ENCODE assay signal across 1 cellular context in the genomic region with DNA sequence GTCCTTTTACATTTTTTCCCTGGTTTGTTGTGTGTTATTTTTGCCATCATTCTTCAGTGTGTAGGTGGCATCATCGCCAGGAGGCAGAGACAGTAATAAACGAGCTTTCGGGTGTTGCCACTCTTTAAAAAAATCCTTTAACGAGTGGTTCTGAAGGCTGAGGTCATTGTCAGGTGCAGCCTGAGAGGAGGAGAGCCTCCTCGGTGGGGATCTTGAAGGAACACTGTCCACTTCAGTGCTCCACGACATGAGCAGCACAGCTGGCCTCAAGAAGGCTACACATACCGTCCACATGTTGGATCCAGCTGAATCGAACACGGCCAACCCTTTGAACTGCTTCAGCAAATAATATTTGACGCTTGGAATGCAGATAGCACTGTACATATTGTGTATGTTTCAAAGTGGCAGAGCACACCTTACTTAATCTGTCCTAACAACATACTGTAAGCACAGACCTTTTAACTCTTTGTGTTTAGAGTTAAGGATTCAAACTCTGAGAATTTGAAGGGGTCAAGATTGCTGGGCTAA.
A peak's percentile ranks its signal among the peaks of the same experiment; 100 is the strongest.
TF ChIP-seq lines count a peak whose summit lies in the region.

No MANE protein-coding gene starts in this region.

TF ChIP-seq in HepG2, 621 proteins besides CTCF, POLR2A, EP300 and RAD21 (continued from another document and continues in another):
- TF ChIP-seq ASH2L (IDR thresholded peaks at IDR 0.05; ENCODE audit: insufficient read length, low read depth, low read length) (peak; percentile 94), ZKSCAN5 (CRISPR knock-in tag; IDR thresholded peaks at IDR 0.05) (no peak), CEBPG (CRISPR knock-in tag; IDR thresholded peaks at IDR 0.05) (peak; percentile 89), SRSF9 (IDR thresholded peaks at IDR 0.05; ENCODE audit: borderline replicate concordance, insufficient read depth, low read depth, low read length, poor library complexity, severe bottlenecking) (no peak), PHF21A (CRISPR knock-in tag; IDR thresholded peaks at IDR 0.05) (peak; percentile 92), HNF4A (CRISPR knock-in tag; IDR thresholded peaks at IDR 0.05) (peak; percentile 93), CEBPB (IDR thresholded peaks at IDR 0.05; ENCODE audit: borderline replicate concordance, low read depth, low read length) (peak; percentile 52; the same call in 1 of the 2 replicates), TP53 (CRISPR knock-in tag; conservative IDR thresholded peaks at IDR 0.05) (0 out of 2 replicates have a peak, but pooled peaks have one; percentile 0), KDM5B (CRISPR knock-in tag; IDR thresholded peaks at IDR 0.05; ENCODE audit: borderline replicate concordance) (no peak), SP1 (IDR thresholded peaks at IDR 0.05) (no peak), SP1 (CRISPR knock-in tag; IDR thresholded peaks at IDR 0.05) (peak; percentile 67), ZNF816 (CRISPR knock-in tag; IDR thresholded peaks at IDR 0.05; ENCODE audit: borderline replicate concordance) (no peak; the same call in 1 of the 2 replicates), ZNF605 (CRISPR knock-in tag; IDR thresholded peaks at IDR 0.05) (no peak), MEIS1 (CRISPR knock-in tag; IDR thresholded peaks at IDR 0.05; ENCODE audit: borderline replicate concordance) (no peak; the same call in 1 of the 2 replicates), RBM39 (IDR thresholded peaks at IDR 0.05; ENCODE audit: low read depth, low read length, poor library complexity, severe bottlenecking) (no peak), SMAD1 (CRISPR knock-in tag; IDR thresholded peaks at IDR 0.05; ENCODE audit: borderline replicate concordance, low read depth) (no peak), KLF6 (CRISPR knock-in tag; IDR thresholded peaks at IDR 0.05) (peak; percentile 93), ZNF598 (CRISPR knock-in tag; IDR thresholded peaks at IDR 0.05; ENCODE audit: borderline replicate concordance) (no peak), ZNF570 (CRISPR knock-in tag; IDR thresholded peaks at IDR 0.05; ENCODE audit: borderline replicate concordance) (no peak), GZF1 (CRISPR knock-in tag; IDR thresholded peaks at IDR 0.05) (no peak; the same call in 1 of the 2 replicates), ZNF121 (CRISPR knock-in tag; IDR thresholded peaks at IDR 0.05) (no peak; the same call in 1 of the 2 replicates), ZNF615 (CRISPR knock-in tag; IDR thresholded peaks at IDR 0.05; ENCODE audit: borderline replicate concordance) (no peak), ZNF563 (CRISPR knock-in tag; IDR thresholded peaks at IDR 0.05) (no peak), TARDBP (CRISPR knock-in tag; IDR thresholded peaks at IDR 0.05) (peak; percentile 97), TBP (CRISPR knock-in tag; IDR thresholded peaks at IDR 0.05) (no peak), ZNF724P (CRISPR knock-in tag; IDR thresholded peaks at IDR 0.05; ENCODE audit: borderline replicate concordance) (no peak), ZNF569 (CRISPR knock-in tag; IDR thresholded peaks at IDR 0.05; ENCODE audit: borderline replicate concordance) (no peak), SCMH1 (CRISPR knock-in tag; IDR thresholded peaks at IDR 0.05; ENCODE audit: borderline replicate concordance) (no peak), SRSF4 (IDR thresholded peaks at IDR 0.05; ENCODE audit: low read depth, low read length, poor library complexity, severe bottlenecking) (no peak)
- TF ChIP-seq, protein P1, sequence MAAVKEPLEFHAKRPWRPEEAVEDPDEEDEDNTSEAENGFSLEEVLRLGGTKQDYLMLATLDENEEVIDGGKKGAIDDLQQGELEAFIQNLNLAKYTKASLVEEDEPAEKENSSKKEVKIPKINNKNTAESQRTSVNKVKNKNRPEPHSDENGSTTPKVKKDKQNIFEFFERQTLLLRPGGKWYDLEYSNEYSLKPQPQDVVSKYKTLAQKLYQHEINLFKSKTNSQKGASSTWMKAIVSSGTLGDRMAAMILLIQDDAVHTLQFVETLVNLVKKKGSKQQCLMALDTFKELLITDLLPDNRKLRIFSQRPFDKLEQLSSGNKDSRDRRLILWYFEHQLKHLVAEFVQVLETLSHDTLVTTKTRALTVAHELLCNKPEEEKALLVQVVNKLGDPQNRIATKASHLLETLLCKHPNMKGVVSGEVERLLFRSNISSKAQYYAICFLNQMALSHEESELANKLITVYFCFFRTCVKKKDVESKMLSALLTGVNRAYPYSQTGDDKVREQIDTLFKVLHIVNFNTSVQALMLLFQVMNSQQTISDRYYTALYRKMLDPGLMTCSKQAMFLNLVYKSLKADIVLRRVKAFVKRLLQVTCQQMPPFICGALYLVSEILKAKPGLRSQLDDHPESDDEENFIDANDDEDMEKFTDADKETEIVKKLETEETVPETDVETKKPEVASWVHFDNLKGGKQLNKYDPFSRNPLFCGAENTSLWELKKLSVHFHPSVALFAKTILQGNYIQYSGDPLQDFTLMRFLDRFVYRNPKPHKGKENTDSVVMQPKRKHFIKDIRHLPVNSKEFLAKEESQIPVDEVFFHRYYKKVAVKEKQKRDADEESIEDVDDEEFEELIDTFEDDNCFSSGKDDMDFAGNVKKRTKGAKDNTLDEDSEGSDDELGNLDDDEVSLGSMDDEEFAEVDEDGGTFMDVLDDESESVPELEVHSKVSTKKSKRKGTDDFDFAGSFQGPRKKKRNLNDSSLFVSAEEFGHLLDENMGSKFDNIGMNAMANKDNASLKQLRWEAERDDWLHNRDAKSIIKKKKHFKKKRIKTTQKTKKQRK (IDR thresholded peaks at IDR 0.05; ENCODE audit: low read length) = no peak
- TF ChIP-seq, protein P2, sequence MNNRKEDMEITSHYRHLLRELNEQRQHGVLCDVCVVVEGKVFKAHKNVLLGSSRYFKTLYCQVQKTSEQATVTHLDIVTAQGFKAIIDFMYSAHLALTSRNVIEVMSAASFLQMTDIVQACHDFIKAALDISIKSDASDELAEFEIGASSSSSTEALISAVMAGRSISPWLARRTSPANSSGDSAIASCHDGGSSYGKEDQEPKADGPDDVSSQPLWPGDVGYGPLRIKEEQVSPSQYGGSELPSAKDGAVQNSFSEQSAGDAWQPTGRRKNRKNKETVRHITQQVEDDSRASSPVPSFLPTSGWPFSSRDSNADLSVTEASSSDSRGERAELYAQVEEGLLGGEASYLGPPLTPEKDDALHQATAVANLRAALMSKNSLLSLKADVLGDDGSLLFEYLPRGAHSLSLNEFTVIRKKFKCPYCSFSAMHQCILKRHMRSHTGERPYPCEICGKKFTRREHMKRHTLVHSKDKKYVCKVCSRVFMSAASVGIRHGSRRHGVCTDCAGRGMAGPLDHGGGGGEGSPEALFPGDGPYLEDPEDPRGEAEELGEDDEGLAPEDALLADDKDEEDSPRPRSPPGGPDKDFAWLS (CRISPR knock-in tag; IDR thresholded peaks at IDR 0.05; ENCODE audit: borderline replicate concordance) = no peak; the same call in 1 of the 2 replicates
- TF ChIP-seq, protein P3, sequence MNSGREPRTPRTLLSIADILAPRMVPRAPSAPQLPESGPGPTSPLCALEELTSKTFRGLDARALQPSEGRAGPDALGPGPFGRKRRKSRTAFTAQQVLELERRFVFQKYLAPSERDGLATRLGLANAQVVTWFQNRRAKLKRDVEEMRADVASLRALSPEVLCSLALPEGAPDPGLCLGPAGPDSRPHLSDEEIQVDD (CRISPR knock-in tag; IDR thresholded peaks at IDR 0.05; ENCODE audit: borderline replicate concordance) = no peak
- TF ChIP-seq, protein P4, sequence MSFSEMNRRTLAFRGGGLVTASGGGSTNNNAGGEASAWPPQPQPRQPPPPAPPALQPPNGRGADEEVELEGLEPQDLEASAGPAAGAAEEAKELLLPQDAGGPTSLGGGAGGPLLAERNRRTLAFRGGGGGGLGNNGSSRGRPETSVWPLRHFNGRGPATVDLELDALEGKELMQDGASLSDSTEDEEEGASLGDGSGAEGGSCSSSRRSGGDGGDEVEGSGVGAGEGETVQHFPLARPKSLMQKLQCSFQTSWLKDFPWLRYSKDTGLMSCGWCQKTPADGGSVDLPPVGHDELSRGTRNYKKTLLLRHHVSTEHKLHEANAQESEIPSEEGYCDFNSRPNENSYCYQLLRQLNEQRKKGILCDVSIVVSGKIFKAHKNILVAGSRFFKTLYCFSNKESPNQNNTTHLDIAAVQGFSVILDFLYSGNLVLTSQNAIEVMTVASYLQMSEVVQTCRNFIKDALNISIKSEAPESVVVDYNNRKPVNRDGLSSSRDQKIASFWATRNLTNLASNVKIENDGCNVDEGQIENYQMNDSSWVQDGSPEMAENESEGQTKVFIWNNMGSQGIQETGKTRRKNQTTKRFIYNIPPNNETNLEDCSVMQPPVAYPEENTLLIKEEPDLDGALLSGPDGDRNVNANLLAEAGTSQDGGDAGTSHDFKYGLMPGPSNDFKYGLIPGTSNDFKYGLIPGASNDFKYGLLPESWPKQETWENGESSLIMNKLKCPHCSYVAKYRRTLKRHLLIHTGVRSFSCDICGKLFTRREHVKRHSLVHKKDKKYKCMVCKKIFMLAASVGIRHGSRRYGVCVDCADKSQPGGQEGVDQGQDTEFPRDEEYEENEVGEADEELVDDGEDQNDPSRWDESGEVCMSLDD (CRISPR knock-in tag; IDR thresholded peaks at IDR 0.05; ENCODE audit: borderline replicate concordance) = no peak
- TF ChIP-seq, protein P5, sequence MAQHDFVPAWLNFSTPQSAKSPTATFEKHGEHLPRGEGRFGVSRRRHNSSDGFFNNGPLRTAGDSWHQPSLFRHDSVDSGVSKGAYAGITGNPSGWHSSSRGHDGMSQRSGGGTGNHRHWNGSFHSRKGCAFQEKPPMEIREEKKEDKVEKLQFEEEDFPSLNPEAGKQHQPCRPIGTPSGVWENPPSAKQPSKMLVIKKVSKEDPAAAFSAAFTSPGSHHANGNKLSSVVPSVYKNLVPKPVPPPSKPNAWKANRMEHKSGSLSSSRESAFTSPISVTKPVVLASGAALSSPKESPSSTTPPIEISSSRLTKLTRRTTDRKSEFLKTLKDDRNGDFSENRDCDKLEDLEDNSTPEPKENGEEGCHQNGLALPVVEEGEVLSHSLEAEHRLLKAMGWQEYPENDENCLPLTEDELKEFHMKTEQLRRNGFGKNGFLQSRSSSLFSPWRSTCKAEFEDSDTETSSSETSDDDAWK (CRISPR knock-in tag; IDR thresholded peaks at IDR 0.05) = no peak
- TF ChIP-seq, protein P6, sequence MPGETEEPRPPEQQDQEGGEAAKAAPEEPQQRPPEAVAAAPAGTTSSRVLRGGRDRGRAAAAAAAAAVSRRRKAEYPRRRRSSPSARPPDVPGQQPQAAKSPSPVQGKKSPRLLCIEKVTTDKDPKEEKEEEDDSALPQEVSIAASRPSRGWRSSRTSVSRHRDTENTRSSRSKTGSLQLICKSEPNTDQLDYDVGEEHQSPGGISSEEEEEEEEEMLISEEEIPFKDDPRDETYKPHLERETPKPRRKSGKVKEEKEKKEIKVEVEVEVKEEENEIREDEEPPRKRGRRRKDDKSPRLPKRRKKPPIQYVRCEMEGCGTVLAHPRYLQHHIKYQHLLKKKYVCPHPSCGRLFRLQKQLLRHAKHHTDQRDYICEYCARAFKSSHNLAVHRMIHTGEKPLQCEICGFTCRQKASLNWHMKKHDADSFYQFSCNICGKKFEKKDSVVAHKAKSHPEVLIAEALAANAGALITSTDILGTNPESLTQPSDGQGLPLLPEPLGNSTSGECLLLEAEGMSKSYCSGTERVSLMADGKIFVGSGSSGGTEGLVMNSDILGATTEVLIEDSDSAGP (CRISPR knock-in tag; IDR thresholded peaks at IDR 0.05; ENCODE audit: borderline replicate concordance) = no peak
- TF ChIP-seq, protein P7, sequence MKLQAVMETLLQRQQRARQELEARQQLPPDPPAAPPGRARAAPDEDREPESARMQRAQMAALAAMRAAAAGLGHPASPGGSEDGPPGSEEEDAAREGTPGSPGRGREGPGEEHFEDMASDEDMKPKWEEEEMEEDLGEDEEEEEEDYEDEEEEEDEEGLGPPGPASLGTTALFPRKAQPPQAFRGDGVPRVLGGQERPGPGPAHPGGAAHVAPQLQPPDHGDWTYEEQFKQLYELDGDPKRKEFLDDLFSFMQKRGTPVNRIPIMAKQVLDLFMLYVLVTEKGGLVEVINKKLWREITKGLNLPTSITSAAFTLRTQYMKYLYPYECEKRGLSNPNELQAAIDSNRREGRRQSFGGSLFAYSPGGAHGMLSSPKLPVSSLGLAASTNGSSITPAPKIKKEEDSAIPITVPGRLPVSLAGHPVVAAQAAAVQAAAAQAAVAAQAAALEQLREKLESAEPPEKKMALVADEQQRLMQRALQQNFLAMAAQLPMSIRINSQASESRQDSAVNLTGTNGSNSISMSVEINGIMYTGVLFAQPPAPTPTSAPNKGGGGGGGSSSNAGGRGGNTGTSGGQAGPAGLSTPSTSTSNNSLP (IDR thresholded peaks at IDR 0.05; ENCODE audit: low read depth, low read length) = peak; percentile 99
- TF ChIP-seq, protein P8, sequence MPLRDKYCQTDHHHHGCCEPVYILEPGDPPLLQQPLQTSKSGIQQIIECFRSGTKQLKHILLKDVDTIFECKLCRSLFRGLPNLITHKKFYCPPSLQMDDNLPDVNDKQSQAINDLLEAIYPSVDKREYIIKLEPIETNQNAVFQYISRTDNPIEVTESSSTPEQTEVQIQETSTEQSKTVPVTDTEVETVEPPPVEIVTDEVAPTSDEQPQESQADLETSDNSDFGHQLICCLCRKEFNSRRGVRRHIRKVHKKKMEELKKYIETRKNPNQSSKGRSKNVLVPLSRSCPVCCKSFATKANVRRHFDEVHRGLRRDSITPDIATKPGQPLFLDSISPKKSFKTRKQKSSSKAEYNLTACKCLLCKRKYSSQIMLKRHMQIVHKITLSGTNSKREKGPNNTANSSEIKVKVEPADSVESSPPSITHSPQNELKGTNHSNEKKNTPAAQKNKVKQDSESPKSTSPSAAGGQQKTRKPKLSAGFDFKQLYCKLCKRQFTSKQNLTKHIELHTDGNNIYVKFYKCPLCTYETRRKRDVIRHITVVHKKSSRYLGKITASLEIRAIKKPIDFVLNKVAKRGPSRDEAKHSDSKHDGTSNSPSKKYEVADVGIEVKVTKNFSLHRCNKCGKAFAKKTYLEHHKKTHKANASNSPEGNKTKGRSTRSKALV (CRISPR knock-in tag; IDR thresholded peaks at IDR 0.05) = no peak
- TF ChIP-seq, protein P9, sequence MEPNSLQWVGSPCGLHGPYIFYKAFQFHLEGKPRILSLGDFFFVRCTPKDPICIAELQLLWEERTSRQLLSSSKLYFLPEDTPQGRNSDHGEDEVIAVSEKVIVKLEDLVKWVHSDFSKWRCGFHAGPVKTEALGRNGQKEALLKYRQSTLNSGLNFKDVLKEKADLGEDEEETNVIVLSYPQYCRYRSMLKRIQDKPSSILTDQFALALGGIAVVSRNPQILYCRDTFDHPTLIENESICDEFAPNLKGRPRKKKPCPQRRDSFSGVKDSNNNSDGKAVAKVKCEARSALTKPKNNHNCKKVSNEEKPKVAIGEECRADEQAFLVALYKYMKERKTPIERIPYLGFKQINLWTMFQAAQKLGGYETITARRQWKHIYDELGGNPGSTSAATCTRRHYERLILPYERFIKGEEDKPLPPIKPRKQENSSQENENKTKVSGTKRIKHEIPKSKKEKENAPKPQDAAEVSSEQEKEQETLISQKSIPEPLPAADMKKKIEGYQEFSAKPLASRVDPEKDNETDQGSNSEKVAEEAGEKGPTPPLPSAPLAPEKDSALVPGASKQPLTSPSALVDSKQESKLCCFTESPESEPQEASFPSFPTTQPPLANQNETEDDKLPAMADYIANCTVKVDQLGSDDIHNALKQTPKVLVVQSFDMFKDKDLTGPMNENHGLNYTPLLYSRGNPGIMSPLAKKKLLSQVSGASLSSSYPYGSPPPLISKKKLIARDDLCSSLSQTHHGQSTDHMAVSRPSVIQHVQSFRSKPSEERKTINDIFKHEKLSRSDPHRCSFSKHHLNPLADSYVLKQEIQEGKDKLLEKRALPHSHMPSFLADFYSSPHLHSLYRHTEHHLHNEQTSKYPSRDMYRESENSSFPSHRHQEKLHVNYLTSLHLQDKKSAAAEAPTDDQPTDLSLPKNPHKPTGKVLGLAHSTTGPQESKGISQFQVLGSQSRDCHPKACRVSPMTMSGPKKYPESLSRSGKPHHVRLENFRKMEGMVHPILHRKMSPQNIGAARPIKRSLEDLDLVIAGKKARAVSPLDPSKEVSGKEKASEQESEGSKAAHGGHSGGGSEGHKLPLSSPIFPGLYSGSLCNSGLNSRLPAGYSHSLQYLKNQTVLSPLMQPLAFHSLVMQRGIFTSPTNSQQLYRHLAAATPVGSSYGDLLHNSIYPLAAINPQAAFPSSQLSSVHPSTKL (CRISPR knock-in tag; IDR thresholded peaks at IDR 0.05) = peak; percentile 99
